8 cellular contexts compared by ENCODE assay signal in the genomic region with DNA sequence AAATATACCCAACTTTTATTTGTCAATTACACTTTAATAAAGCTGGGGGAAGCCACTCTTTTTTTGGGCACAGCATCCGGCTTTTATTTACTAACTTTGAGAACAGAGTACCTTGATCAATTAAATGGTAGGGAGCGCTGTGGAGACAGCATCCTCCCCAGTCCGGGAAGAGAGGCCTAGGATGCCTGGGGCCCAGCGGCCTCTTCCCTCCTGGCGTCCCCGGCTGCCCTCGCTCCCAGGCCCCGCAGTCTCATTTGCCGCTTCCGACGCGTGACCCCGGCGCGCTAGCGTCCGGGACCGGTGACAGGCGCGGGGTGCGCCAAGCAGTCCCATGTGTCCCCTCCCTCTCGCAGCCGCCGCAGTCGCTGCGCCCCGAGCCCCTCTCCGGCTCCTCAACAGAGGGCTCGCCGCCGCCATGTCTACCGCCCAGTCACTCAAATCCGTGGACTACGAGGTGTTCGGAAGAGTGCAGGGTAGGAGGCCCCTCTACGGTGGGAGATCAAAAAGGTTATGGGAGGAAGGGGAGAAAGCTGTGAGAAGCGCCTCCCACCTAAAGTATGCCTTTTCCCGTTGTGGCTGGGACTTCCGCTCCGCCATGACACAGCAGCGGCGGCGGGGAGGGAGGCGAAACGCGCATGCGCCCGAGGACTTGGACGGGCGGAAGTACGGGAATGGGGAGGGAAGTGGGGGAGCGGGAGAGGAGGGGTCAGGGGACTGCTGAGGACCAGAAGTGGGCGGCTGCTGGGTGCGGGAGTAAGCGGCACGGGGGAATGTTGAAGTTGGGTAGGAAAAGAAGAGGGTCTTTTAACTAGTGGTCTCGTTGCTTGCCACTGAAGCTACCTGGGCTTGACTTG. TPM values are rescaled to one million over a fixed set of nuclear protein-coding genes. Genes with fewer than 3 reads are reported as not detected.
DNase-seq lines count a peak whose midpoint lies in the region; ATAC-seq and TF ChIP-seq lines count a peak whose summit lies in the region.

TSS of gene ACYP2 (plus strand) at position 332 of the 854 bp plus-strand sequence.

- H3K9me3 Mint-ChIP-seq in endothelial cell (ENCODE audit: unreplicated experiment), result peaks cover 6% of the 10 kb centered on the region

- H3K79me2 ChIP-seq in OCI-LY1 (ENCODE audit: insufficient read depth, low read length), result no peaks in the 10 kb centered on the region

- peak within 1 kb of the TSS; percentile 69 for H3K4me2 ChIP-seq in OCI-LY1 (ENCODE audit: low read length)

- H3K9me2 ChIP-seq in OCI-LY1 (ENCODE audit: low read depth, low read length), result no peaks in the 10 kb centered on the region

- no peaks in the 10 kb centered on the region for H3F3A ChIP-seq in OCI-LY1 (ENCODE audit: insufficient read depth, low read length)

- H2AFZ ChIP-seq in OCI-LY1 (ENCODE audit: low read length), result no peak within 1 kb of the TSS

- H3K9ac ChIP-seq in OCI-LY1 (ENCODE audit: low read length), result peak within 1 kb of the TSS; percentile 96

- ATAC-seq in GM21526 (IDR thresholded peaks at IDR 0.05; ENCODE audit: low FRiP score, unreplicated experiment), result peak; percentile 82

- no peak; the same call in 1 of the 2 replicates for TF ChIP-seq CTCF in OCI-LY1 (IDR thresholded peaks at IDR 0.05; ENCODE audit: low read length)
- no peak for TF ChIP-seq CTCF in endothelial cell (IDR thresholded peaks at IDR 0.05; ENCODE audit: unreplicated experiment)

- H4K20me1 ChIP-seq in OCI-LY1 (ENCODE audit: insufficient read depth, low read length), result no peaks in the 10 kb centered on the region

- H3K4me1 Mint-ChIP-seq in endothelial cell (ENCODE audit: unreplicated experiment), result peaks cover 12% of the 10 kb centered on the region

- H3K4me3 ChIP-seq in OCI-LY1 (ENCODE audit: low read depth, low read length, poor library complexity, severe bottlenecking), result peak within 1 kb of the TSS; percentile 81

- peaks cover 7% of the 10 kb centered on the region for H3K27me3 Mint-ChIP-seq in endothelial cell (ENCODE audit: unreplicated experiment)

- no peaks in the 10 kb centered on the region for H3K27me3 ChIP-seq in OCI-LY1 (ENCODE audit: insufficient read depth, low read length)

- peak within 1 kb of the TSS; percentile 92 for H3K27ac ChIP-seq in OCI-LY1 (ENCODE audit: low read depth, low read length, poor library complexity, severe bottlenecking)

- peak within 1 kb of the TSS; percentile 91 for H3K4me3 Mint-ChIP-seq in endothelial cell (ENCODE audit: unreplicated experiment)

- H3K36me3 ChIP-seq in OCI-LY1 (ENCODE audit: insufficient read depth, low read length), result peaks cover 23% of the 10 kb centered on the region

- peak within 1 kb of the TSS; percentile 98 for H3K27ac Mint-ChIP-seq in endothelial cell (ENCODE audit: unreplicated experiment)

- DNase-seq in DMS 273 treated with DMSO at 0.1 percent for 48 hours (lab: John Stamatoyannopoulos, UW) (peak; percentile 93), HuH-7 (ENCODE audit: low spot score) (peak; percentile 95), endothelial cell (ENCODE audit: low spot score) (peak; percentile 92), midbrain (lab: John Stamatoyannopoulos, UW) (peak; percentile 96)
- peak; percentile 90 for DNase-seq in activated CD8-positive, alpha-beta memory T cell treated with anti-CD3 and anti-CD28 coated beads, Interleukin-2, amount 50 U/mL, for 4 hours
- DNase-seq in stimulated activated CD8-positive, alpha-beta memory T cell treated with anti-CD3 and anti-CD28 coated beads, Interleukin-15, amount 100 ng/mL, for 48 hours (ENCODE audit: low read depth in 2 of 2), result peak; percentile 86 to 87

- H3K4me1 ChIP-seq in OCI-LY1 (ENCODE audit: insufficient read depth, low read length, severe bottlenecking), result peaks cover 24% of the 10 kb centered on the region

- peaks cover 21% of the 10 kb centered on the region for H3K36me3 Mint-ChIP-seq in endothelial cell (ENCODE audit: low read depth, unreplicated experiment)

- peaks cover 7% of the 10 kb centered on the region for H3K9me3 ChIP-seq in OCI-LY1 (ENCODE audit: low read length)

RNA-seq across cellular contexts. Expression of gene ACYP2, which starts in this region (rescaled TPM):
- 7.0 TPM for total RNA-seq in endothelial cell (ENCODE audit: unreplicated experiment)

Comparison
In these comparisons a context has a peak if more than half of its experiments do, and no peak if none do; other contexts are left out.
1. Peak in every context shown above with its lines: DNase-seq, ATAC-seq, H3K4me3 ChIP-seq and H3K27ac ChIP-seq.